20 cellular contexts compared by ENCODE assay signal in genomic region chr3:73568371-73568862, GRCh38. TPM values are rescaled to one million over a fixed set of nuclear protein-coding genes. Genes with fewer than 3 reads are reported as not detected.
DNase-seq lines count a peak whose midpoint lies in the region; ATAC-seq, FAIRE-seq and TF ChIP-seq lines count a peak whose summit lies in the region.
"Had no signal": no experiment of that assay in that cellular context is flagged by ENCODE, and none has a peak within 500 bp of the region (broad histone marks: within the 10 kb centered on the region; RNA-seq: fewer than 3 reads in every experiment).

No MANE protein-coding gene starts in this region.

- H3K9ac ChIP-seq in astrocyte (ENCODE audit: low read length): no peak overlapping the region
- no peak overlapping the region for H3K9ac ChIP-seq in stomach smooth muscle (ENCODE audit: low read length in 2 of 2)
- H3K9ac ChIP-seq: BLaER1 treated with 17β-estradiol and CSF1 and Interleukin-3, amounts not matched to agents 10 nM and 100 nM had no signal

- no peaks in the 10 kb centered on the region for H3K27me3 Mint-ChIP-seq in astrocyte (ENCODE audit: low read depth, unreplicated experiment)

- no peaks in the 10 kb centered on the region for H3K79me2 ChIP-seq in astrocyte (ENCODE audit: insufficient read depth, low read length)

- H3K36me3 Mint-ChIP-seq in astrocyte (ENCODE audit: low read depth, unreplicated experiment): no peaks in the 10 kb centered on the region
- H3K36me3 Mint-ChIP-seq: CD4-positive, alpha-beta memory T cell had no signal

- H3K4me3 ChIP-seq in astrocyte (ENCODE audit: insufficient read depth, low read depth, low read length) (no peak overlapping the region), heart right ventricle (no peak overlapping the region), stomach smooth muscle (ENCODE audit: low read length in 2 of 2) (no peak overlapping the region)
- H3K4me3 ChIP-seq: BLaER1 treated with 17β-estradiol and CSF1 and Interleukin-3, amounts not matched to agents 10 nM and 100 nM; GM23338; HAP-1; PC-9 had no signal

- H3K27ac ChIP-seq in astrocyte (ENCODE audit: low read depth, low read length) (no peak overlapping the region), heart right ventricle (peak overlapping the region in 4 of 10 donors; percentile 22 to 58 (median 46)), stomach smooth muscle (ENCODE audit: low read length) (peak overlapping the region; percentile 55)
- H3K27ac ChIP-seq: BLaER1 treated with 17β-estradiol and CSF1 and Interleukin-3, amounts not matched to agents 10 nM and 100 nM; PC-9 had no signal

- H2AFZ ChIP-seq in astrocyte (ENCODE audit: low read depth, low read length): no peak overlapping the region
- H2AFZ ChIP-seq: GM23338, PC-9 had no signal

- H3K36me3 ChIP-seq in astrocyte (ENCODE audit: insufficient read depth, low read length) (no peaks in the 10 kb centered on the region), heart right ventricle (no peaks in the 10 kb centered on the region), stomach smooth muscle (ENCODE audit: control insufficient read depth in 2 of 2, insufficient read depth in 2 of 2, low read length in 2 of 2) (no peaks in the 10 kb centered on the region)
- H3K36me3 ChIP-seq: BLaER1 treated with 17β-estradiol and CSF1 and Interleukin-3, amounts not matched to agents 10 nM and 100 nM; HAP-1 had no signal

- H3K4me2 ChIP-seq in astrocyte (ENCODE audit: low read length): no peak overlapping the region
- H3K4me2 ChIP-seq: BLaER1 treated with 17β-estradiol and CSF1 and Interleukin-3, amounts not matched to agents 10 nM and 100 nM; GM23338; PC-9 had no signal

- no peaks in the 10 kb centered on the region for H3K9me3 Mint-ChIP-seq in astrocyte (ENCODE audit: unreplicated experiment)
- H3K9me3 Mint-ChIP-seq: GM23338 had no signal

- intact Hi-C loops in heart right ventricle (cut with DNase I): no loop called here

- no peak for FAIRE-seq in astrocyte (lab: Jason Lieb, UNC)
- FAIRE-seq: GM12891 had no signal

- no peak overlapping the region for H3K27ac Mint-ChIP-seq in astrocyte (ENCODE audit: unreplicated experiment)
- H3K27ac Mint-ChIP-seq: CD4-positive, alpha-beta memory T cell; GM23338 had no signal

- H3K4me1 Mint-ChIP-seq in astrocyte (ENCODE audit: low read depth, unreplicated experiment): peaks cover 34% of the 10 kb centered on the region
- H3K4me1 Mint-ChIP-seq: CD4-positive, alpha-beta memory T cell had no signal

- WGBS in heart right ventricle, 2 donors: 59 to 74% methylated on average over 5 of the region's 5 CpGs

- no peaks in the 10 kb centered on the region for H4K20me1 ChIP-seq in astrocyte (ENCODE audit: insufficient read depth, low read length)
- H4K20me1 ChIP-seq: BLaER1 treated with 17β-estradiol and CSF1 and Interleukin-3, amounts not matched to agents 10 nM and 100 nM had no signal

- ATAC-seq in heart right ventricle: peak in 7 of 8 donors; percentile 39 to 87 (median 68)
- ATAC-seq: GM23338 had no signal

- no peak for TF ChIP-seq CTCF in astrocyte (IDR thresholded peaks at IDR 0.05; ENCODE audit: insufficient read depth, low read depth, low read length)
- no peak for TF ChIP-seq CTCF in heart right ventricle (IDR thresholded peaks at IDR 0.05)

- no peaks in the 10 kb centered on the region for H3K9me3 ChIP-seq in astrocyte (ENCODE audit: insufficient read depth, low read depth, low read length)
- H3K9me3 ChIP-seq in heart right ventricle: no peaks in the 10 kb centered on the region
- H3K9me3 ChIP-seq in stomach smooth muscle (ENCODE audit: control insufficient read depth in 2 of 2, low read length in 2 of 2): no peaks in the 10 kb centered on the region
- H3K9me3 ChIP-seq: BLaER1 treated with 17β-estradiol and CSF1 and Interleukin-3, amounts not matched to agents 10 nM and 100 nM; Caco-2; HAP-1 had no signal

- peak overlapping the region; percentile 23 for H3K4me3 Mint-ChIP-seq in astrocyte (ENCODE audit: unreplicated experiment)
- H3K4me3 Mint-ChIP-seq: CD4-positive, alpha-beta memory T cell; GM23338 had no signal

- H3K27me3 ChIP-seq in astrocyte (ENCODE audit: insufficient read depth, low read length): no peaks in the 10 kb centered on the region
- no peaks in the 10 kb centered on the region for H3K27me3 ChIP-seq in heart right ventricle
- no peaks in the 10 kb centered on the region for H3K27me3 ChIP-seq in stomach smooth muscle (ENCODE audit: control insufficient read depth in 1 of 2, insufficient read depth in 2 of 2, low read length in 2 of 2)
- H3K27me3 ChIP-seq: BLaER1 treated with 17β-estradiol and CSF1 and Interleukin-3, amounts not matched to agents 10 nM and 100 nM had no signal

- H3K4me1 ChIP-seq in astrocyte (ENCODE audit: insufficient read depth, low read length): peaks cover 7% of the 10 kb centered on the region
- H3K4me1 ChIP-seq in heart right ventricle: peaks cover 0 to 74% (median 25%) of the 10 kb centered on the region in 9 donors
- H3K4me1 ChIP-seq in stomach smooth muscle (ENCODE audit: control insufficient read depth, insufficient read depth, low read length): peaks cover 41% of the 10 kb centered on the region
- H3K4me1 ChIP-seq: BLaER1 treated with 17β-estradiol and CSF1 and Interleukin-3, amounts not matched to agents 10 nM and 100 nM had no signal

- no peak for DNase-seq in astrocyte (ENCODE audit: low read depth)
- DNase-seq in heart right ventricle: peak in 1 of 2 donors; percentile 42
- peak; percentile 58 for DNase-seq in myocyte (ENCODE audit: low read depth)
- DNase-seq in A172 (ENCODE audit: low spot score): no peak
- no peak for DNase-seq in activated CD4-positive, alpha-beta T cell treated with anti-CD3 and anti-CD28 coated beads, Interleukin-2, amount 50 U/mL, for 1 hour
- DNase-seq in NCI-H510A (lab: John Stamatoyannopoulos, UW): no peak
- DNase-seq: CD4-positive, alpha-beta memory T cell; DND-41; NCI-H1092; NCI-H1436; NCI-H1930; NCI-H748 treated with DMSO at 0.1 percent for 48 hours; PC-9; RPMI8226 had no signal

RNA-seq across cellular contexts. Expression of gene PDZRN3, which starts 56.3 kb away (rescaled TPM):
- total RNA-seq in astrocyte: 19.8 and 25.2 TPM in 2 replicates
- total RNA-seq in heart right ventricle: 100 to 1,000 TPM in 2 of 10 donors, 10 to 100 TPM in 8; 63.4 to 143 (median 82.0) TPM
- polyA plus RNA-seq in heart right ventricle: 10 to 100 TPM; 17.7 to 49.1 TPM
- total RNA-seq in myocyte: 70.8 and 135 TPM in 2 replicates
- polyA plus RNA-seq in myocyte (2012): 27.3 TPM
- not detected in 2 replicates for total RNA-seq in A172 (2014; rRNA removed; shearing (Covaris generic))
- total RNA-seq: CD4-positive, alpha-beta memory T cell; PC-9 had no signal
- polyA plus RNA-seq: CD4-positive, alpha-beta memory T cell had no signal

Comparison
In these comparisons a context has a peak if more than half of its experiments do, and no peak if none do; other contexts are left out.
1. RNA of gene PDZRN3, which starts 56.3 kb away (total RNA-seq): 70.8 to 135 TPM in myocyte, 63.4 to 143 TPM in heart right ventricle and 19.8 to 25.2 TPM in astrocyte; not detected in A172; every median in the first group is over 10 times any median in the second.